2 cellular contexts compared by ENCODE assay signal in genomic region chr3:13261104-13261800, GRCh38.
TF ChIP-seq lines count a peak whose summit lies in the region.

No MANE protein-coding gene starts in this region.

TF ChIP-seq in liver, 16 proteins besides CTCF, POLR2A, EP300 and RAD21 (continued from another document):
- TF ChIP-seq FOXA1 (IDR thresholded peaks at IDR 0.05): no peak
- TF ChIP-seq, protein P1, sequence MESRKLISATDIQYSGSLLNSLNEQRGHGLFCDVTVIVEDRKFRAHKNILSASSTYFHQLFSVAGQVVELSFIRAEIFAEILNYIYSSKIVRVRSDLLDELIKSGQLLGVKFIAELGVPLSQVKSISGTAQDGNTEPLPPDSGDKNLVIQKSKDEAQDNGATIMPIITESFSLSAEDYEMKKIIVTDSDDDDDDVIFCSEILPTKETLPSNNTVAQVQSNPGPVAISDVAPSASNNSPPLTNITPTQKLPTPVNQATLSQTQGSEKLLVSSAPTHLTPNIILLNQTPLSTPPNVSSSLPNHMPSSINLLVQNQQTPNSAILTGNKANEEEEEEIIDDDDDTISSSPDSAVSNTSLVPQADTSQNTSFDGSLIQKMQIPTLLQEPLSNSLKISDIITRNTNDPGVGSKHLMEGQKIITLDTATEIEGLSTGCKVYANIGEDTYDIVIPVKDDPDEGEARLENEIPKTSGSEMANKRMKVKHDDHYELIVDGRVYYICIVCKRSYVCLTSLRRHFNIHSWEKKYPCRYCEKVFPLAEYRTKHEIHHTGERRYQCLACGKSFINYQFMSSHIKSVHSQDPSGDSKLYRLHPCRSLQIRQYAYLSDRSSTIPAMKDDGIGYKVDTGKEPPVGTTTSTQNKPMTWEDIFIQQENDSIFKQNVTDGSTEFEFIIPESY (IDR thresholded peaks at IDR 0.05): no peak
- no peak for TF ChIP-seq NR2F2 (IDR thresholded peaks at IDR 0.05)
- peak; percentile 84 to 89 for TF ChIP-seq HNF4A (conservative IDR thresholded peaks at IDR 0.05)
- peak in 1 of 2 donors; percentile 18 for TF ChIP-seq GABPA (IDR thresholded peaks at IDR 0.05 in 1 of 2, conservative IDR thresholded peaks at IDR 0.05 in 1 of 2)
- peak; percentile 61 for TF ChIP-seq HNF4G (IDR thresholded peaks at IDR 0.05)
- peak; percentile 68 for TF ChIP-seq SP1 (IDR thresholded peaks at IDR 0.05)

TF ChIP-seq in SK-N-SH treated with all-trans-retinoic acid at 6 μM for 48 hours, 23 proteins besides CTCF, POLR2A, EP300 and RAD21 (continued from another document):
- TF ChIP-seq, protein P2, sequence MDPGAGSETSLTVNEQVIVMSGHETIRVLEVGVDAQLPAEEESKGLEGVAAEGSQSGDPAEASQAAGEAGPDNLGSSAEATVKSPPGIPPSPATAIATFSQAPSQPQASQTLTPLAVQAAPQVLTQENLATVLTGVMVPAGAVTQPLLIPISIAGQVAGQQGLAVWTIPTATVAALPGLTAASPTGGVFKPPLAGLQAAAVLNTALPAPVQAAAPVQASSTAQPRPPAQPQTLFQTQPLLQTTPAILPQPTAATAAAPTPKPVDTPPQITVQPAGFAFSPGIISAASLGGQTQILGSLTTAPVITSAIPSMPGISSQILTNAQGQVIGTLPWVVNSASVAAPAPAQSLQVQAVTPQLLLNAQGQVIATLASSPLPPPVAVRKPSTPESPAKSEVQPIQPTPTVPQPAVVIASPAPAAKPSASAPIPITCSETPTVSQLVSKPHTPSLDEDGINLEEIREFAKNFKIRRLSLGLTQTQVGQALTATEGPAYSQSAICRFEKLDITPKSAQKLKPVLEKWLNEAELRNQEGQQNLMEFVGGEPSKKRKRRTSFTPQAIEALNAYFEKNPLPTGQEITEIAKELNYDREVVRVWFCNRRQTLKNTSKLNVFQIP (CRISPR knock-in tag; IDR thresholded peaks at IDR 0.05; ENCODE audit: borderline replicate concordance, low read depth): no peak
- TF ChIP-seq TCF4 (CRISPR knock-in tag; IDR thresholded peaks at IDR 0.05; ENCODE audit: borderline replicate concordance): no peak
- TF ChIP-seq TSHZ2 (CRISPR knock-in tag; IDR thresholded peaks at IDR 0.05): no peak
- TF ChIP-seq OSR1 (CRISPR knock-in tag; IDR thresholded peaks at IDR 0.05): no peak
